1 cellular context compared by ENCODE assay signal in genomic region chr13:23654111-23655110, GRCh38.
TF ChIP-seq lines count a peak whose summit lies in the region.

No MANE protein-coding gene starts in this region.

TF ChIP-seq in HepG2, 621 proteins besides CTCF, POLR2A, EP300 and RAD21 (continued from another document and continues in another):
- TF ChIP-seq BATF2 (CRISPR knock-in tag; IDR thresholded peaks at IDR 0.05) = no peak
- no peak for TF ChIP-seq ZC3H13 (CRISPR knock-in tag; IDR thresholded peaks at IDR 0.05)
- TF ChIP-seq SP4 (CRISPR knock-in tag; IDR thresholded peaks at IDR 0.05) = no peak
- TF ChIP-seq ZNF781 (CRISPR knock-in tag; IDR thresholded peaks at IDR 0.05; ENCODE audit: borderline replicate concordance, not compliant biosample characterization) = no peak
- no peak for TF ChIP-seq ATF7-NPFF (CRISPR knock-in tag; IDR thresholded peaks at IDR 0.05; ENCODE audit: low read depth)
- no peak for TF ChIP-seq RFX3 (CRISPR knock-in tag; IDR thresholded peaks at IDR 0.05)
- TF ChIP-seq HOXA7 (CRISPR knock-in tag; IDR thresholded peaks at IDR 0.05) = no peak
- no peak for TF ChIP-seq SNAPC4 (CRISPR knock-in tag; IDR thresholded peaks at IDR 0.05)
- TF ChIP-seq ZBTB43 (CRISPR knock-in tag; conservative IDR thresholded peaks at IDR 0.05) = no peak
- no peak for TF ChIP-seq NONO (IDR thresholded peaks at IDR 0.05)
- TF ChIP-seq NONO (CRISPR knock-in tag; conservative IDR thresholded peaks at IDR 0.05) = peak; percentile 77; the same call in 1 of the 2 replicates
- TF ChIP-seq SYNCRIP (IDR thresholded peaks at IDR 0.05; ENCODE audit: insufficient read depth, low read depth, low read length) = no peak
- no peak for TF ChIP-seq ELF4 (CRISPR knock-in tag; IDR thresholded peaks at IDR 0.05; ENCODE audit: borderline replicate concordance)
- peak; percentile 64; the same call in 1 of the 2 replicates for TF ChIP-seq ZMYM3 (CRISPR knock-in tag; IDR thresholded peaks at IDR 0.05)
- TF ChIP-seq ZNF264 (CRISPR knock-in tag; IDR thresholded peaks at IDR 0.05) = no peak
- no peak for TF ChIP-seq MEIS2 (CRISPR knock-in tag; IDR thresholded peaks at IDR 0.05)
- no peak for TF ChIP-seq BCL3 (CRISPR knock-in tag; IDR thresholded peaks at IDR 0.05)
- TF ChIP-seq AHR (CRISPR knock-in tag; IDR thresholded peaks at IDR 0.05) = no peak
- no peak for TF ChIP-seq ZNF737 (CRISPR knock-in tag; IDR thresholded peaks at IDR 0.05; ENCODE audit: borderline replicate concordance)
- TF ChIP-seq ARHGAP35 (CRISPR knock-in tag; IDR thresholded peaks at IDR 0.05; ENCODE audit: borderline replicate concordance) = no peak
- no peak for TF ChIP-seq HOXD1 (CRISPR knock-in tag; IDR thresholded peaks at IDR 0.05)
- no peak for TF ChIP-seq CERS6 (CRISPR knock-in tag; IDR thresholded peaks at IDR 0.05)
- no peak for TF ChIP-seq ZNF333 (CRISPR knock-in tag; IDR thresholded peaks at IDR 0.05; ENCODE audit: borderline replicate concordance)
- no peak for TF ChIP-seq ZNF280B (CRISPR knock-in tag; IDR thresholded peaks at IDR 0.05; ENCODE audit: borderline replicate concordance)
- no peak for TF ChIP-seq CENPX (CRISPR knock-in tag; IDR thresholded peaks at IDR 0.05)
- peak; percentile 71; the same call in 1 of the 2 replicates for TF ChIP-seq ZBTB7A (CRISPR knock-in tag; IDR thresholded peaks at IDR 0.05)
- TF ChIP-seq ZNF326 (CRISPR knock-in tag; IDR thresholded peaks at IDR 0.05; ENCODE audit: borderline replicate concordance) = no peak
- TF ChIP-seq U2AF2 (IDR thresholded peaks at IDR 0.05; ENCODE audit: low read depth, low read length) = no peak
- no peak for TF ChIP-seq REPIN1 (CRISPR knock-in tag; IDR thresholded peaks at IDR 0.05; ENCODE audit: borderline replicate concordance, low read depth)
- no peak for TF ChIP-seq FLYWCH1 (CRISPR knock-in tag; IDR thresholded peaks at IDR 0.05)
- TF ChIP-seq ZNF749 (CRISPR knock-in tag; IDR thresholded peaks at IDR 0.05; ENCODE audit: borderline replicate concordance) = no peak
- TF ChIP-seq UBTF (CRISPR knock-in tag; IDR thresholded peaks at IDR 0.05) = peak; percentile 45; the same call in 1 of the 2 replicates
- no peak for TF ChIP-seq ZFP36L2 (CRISPR knock-in tag; IDR thresholded peaks at IDR 0.05)
- no peak for TF ChIP-seq ZHX2 (IDR thresholded peaks at IDR 0.05; ENCODE audit: low read depth)
- no peak for TF ChIP-seq ZHX2 (CRISPR knock-in tag; IDR thresholded peaks at IDR 0.05; ENCODE audit: borderline replicate concordance)
- TF ChIP-seq GTF2F1 (IDR thresholded peaks at IDR 0.05; ENCODE audit: low read length) = no peak
- no peak for TF ChIP-seq ZNF790 (CRISPR knock-in tag; IDR thresholded peaks at IDR 0.05; ENCODE audit: borderline replicate concordance)
- TF ChIP-seq KMT2A (CRISPR knock-in tag; IDR thresholded peaks at IDR 0.05) = peak; percentile 69; the same call in 1 of the 2 replicates
- peak; percentile 71; the same call in 1 of the 2 replicates for TF ChIP-seq ZNF280D (CRISPR knock-in tag; IDR thresholded peaks at IDR 0.05)
- TF ChIP-seq RXRB (CRISPR knock-in tag; IDR thresholded peaks at IDR 0.05; ENCODE audit: borderline replicate concordance) = no peak; the same call in 1 of the 2 replicates
